In the genomic region with DNA sequence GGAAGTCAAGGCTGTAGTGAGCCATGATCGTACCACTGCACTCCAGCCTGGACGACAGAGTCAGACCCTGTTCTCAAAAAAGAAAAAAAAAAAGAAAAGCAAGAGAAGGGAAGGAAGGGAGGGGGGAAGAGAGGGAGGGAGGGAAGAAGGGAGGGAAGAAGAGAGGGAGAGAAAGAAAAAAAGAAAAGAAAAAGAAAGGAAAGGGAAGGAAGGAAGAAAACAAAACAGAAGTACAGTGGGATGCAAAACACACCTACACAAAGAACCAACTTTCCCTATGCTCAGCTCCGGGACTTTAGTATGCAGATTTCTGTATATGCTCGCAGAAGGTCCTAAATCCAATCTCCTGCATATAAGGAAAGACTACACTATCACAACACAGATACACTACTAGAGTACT, we compare ENCODE assay signal across 23 cellular contexts. TPM values are rescaled to one million over a fixed set of nuclear protein-coding genes. Genes with fewer than 3 reads are reported as not detected.
A peak's percentile ranks its signal among the peaks of the same experiment; 100 is the strongest.
DNase-seq lines count a peak whose midpoint lies in the region; ATAC-seq, FAIRE-seq and TF ChIP-seq lines count a peak whose summit lies in the region.
"Had no signal": no experiment of that assay in that cellular context is flagged by ENCODE, and none has a peak within 500 bp of the region (broad histone marks: within the 10 kb centered on the region; RNA-seq: fewer than 3 reads in every experiment).

No MANE protein-coding gene starts in this region.

- H3K4me1 ChIP-seq in HepG2 (ENCODE audit: insufficient read depth, low read length) (peaks cover 38% of the 10 kb centered on the region), right lobe of liver (peaks cover 0 to 28% (median 6%) of the 10 kb centered on the region in 4 donors), vagina (peaks cover 23% of the 10 kb centered on the region), kidney (ENCODE audit: control insufficient read depth in 1 of 2, insufficient read depth in 1 of 2, low read depth in 1 of 2, low read length in 2 of 2) (peaks cover 7 to 14% of the 10 kb centered on the region in 2 donors), upper lobe of right lung (peaks cover 11% of the 10 kb centered on the region)

- no peak overlapping the region for H2AFZ ChIP-seq in HepG2 (ENCODE audit: low read length)

- TF ChIP-seq POLR2A in HepG2 (IDR thresholded peaks at IDR 0.05; ENCODE audit: insufficient read depth in 1 of 2, low read depth in 2 of 2, low read length in 2 of 2) (no peak), right lobe of liver (IDR thresholded peaks at IDR 0.05) (no peak), vagina (IDR thresholded peaks at IDR 0.05) (no peak)

- FAIRE-seq in HepG2 (lab: Jason Lieb, UNC): no peak
- no peak for FAIRE-seq in kidney (lab: Jason Lieb, UNC)

- H3K4me3 ChIP-seq in HepG2 (replicated peaks in 1 of 3; ENCODE audit: insufficient read depth in 1 of 3, low read depth in 2 of 3, low read length in 3 of 3) (no peak overlapping the region), right lobe of liver (no peak overlapping the region), vagina (no peak overlapping the region), kidney (ENCODE audit: low read length in 2 of 2) (no peak overlapping the region), upper lobe of right lung (no peak overlapping the region)
- H3K4me3 ChIP-seq: body of pancreas, coronary artery had no signal

- TF ChIP-seq RAD21 in HepG2 (CRISPR knock-in tag; IDR thresholded peaks at IDR 0.05): no peak

- TF ChIP-seq EP300 in HepG2 (IDR thresholded peaks at IDR 0.05; ENCODE audit: low read depth in 2 of 2, low read length in 2 of 2) (no peak), HepG2 (CRISPR knock-in tag; IDR thresholded peaks at IDR 0.05; ENCODE audit: borderline replicate concordance) (no peak)

- no peak for TF ChIP-seq CTCF in HepG2 (CRISPR knock-in tag; IDR thresholded peaks at IDR 0.05)
- no peak for TF ChIP-seq CTCF in right lobe of liver (IDR thresholded peaks at IDR 0.05)
- TF ChIP-seq CTCF in mesothelial cell of epicardium (IDR thresholded peaks at IDR 0.05; ENCODE audit: unreplicated experiment): no peak
- TF ChIP-seq CTCF in vagina (IDR thresholded peaks at IDR 0.05): no peak
- no peak for TF ChIP-seq CTCF in kidney (IDR thresholded peaks at IDR 0.05; ENCODE audit: borderline replicate concordance, extremely low read depth, insufficient read depth)
- no peak for TF ChIP-seq CTCF in upper lobe of right lung (IDR thresholded peaks at IDR 0.05)

- DNase-seq in HepG2 (ENCODE audit: low spot score) (no peak), right lobe of liver (no peak), T-helper 17 cell (no peak), mesothelial cell of epicardium (ENCODE audit: low spot score in 2 of 2, unreplicated experiment in 2 of 2) (no peak), vagina (ENCODE audit: extremely low spot score in 2 of 2) (no peak), kidney (no peak), SHP77 (lab: John Stamatoyannopoulos, UW) (no peak), upper lobe of right lung (no peak)
- DNase-seq: activated CD4-positive, alpha-beta T cell treated with anti-CD3 and anti-CD28 coated beads for 48 hours; activated CD8-positive, alpha-beta memory T cell treated with anti-CD3 and anti-CD28 coated beads, Interleukin-2, amount 50 U/mL, for 48 hours; body of pancreas; COR-L47; H7; hippocampal formation; kidney glomerular epithelial cell; mesendoderm; NCI-H2029; NCI-H526 had no signal

- WGBS in HepG2 (ENCODE audit: low lambda C conversion rate): 95% methylated on average over 4 of the region's 4 CpGs
- 100% methylated on average over 3 of the region's 4 CpGs for WGBS in right lobe of liver (ENCODE audit: insufficient coverage, low coverage, low lambda C conversion rate, missing lambda C conversion rate)

- peaks cover 71% of the 10 kb centered on the region for H3K79me2 ChIP-seq in HepG2 (ENCODE audit: insufficient read depth, low read length)

- POLR2A ChIA-PET in HepG2 (lab: Yijun Ruan, JAX): interaction anchor here (1.9 to 13.1 kb wide), 4 partner anchors 23 to 66 kb away, joined by 5 to 175 read pairs (median 154); partner anchors contain the start of genes ACAT2, MRPL18, SOD2 and TCP1

- intact Hi-C loops in HepG2 (cut with micrococcal nuclease; ENCODE audit: unreplicated experiment): no loop called here
- intact Hi-C loops in right lobe of liver (cut with DNase I): no loop called here
- intact Hi-C loops in vagina (cut with DNase I): loop anchor here (5.0 kb wide), 2 partner anchors 38 to 63 kb away; partner anchors contain the start of genes ACAT2 and TCP1
- intact Hi-C loops in kidney (cut with DNase I): no loop called here
- intact Hi-C loops in upper lobe of right lung (cut with DNase I): no loop called here

- H3K4me3 Mint-ChIP-seq in T-helper 17 cell (peak overlapping the region; percentile 63), mesothelial cell of epicardium (no peak overlapping the region)

- H3K36me3 Mint-ChIP-seq in T-helper 17 cell (ENCODE audit: low read depth): peaks cover 4% of the 10 kb centered on the region
- H3K36me3 Mint-ChIP-seq in mesothelial cell of epicardium: peaks cover 20% of the 10 kb centered on the region

- H3K4me1 Mint-ChIP-seq in T-helper 17 cell (peaks cover 28% of the 10 kb centered on the region), mesothelial cell of epicardium (peaks cover 22% of the 10 kb centered on the region)

- peaks cover 24% of the 10 kb centered on the region for H4K20me1 ChIP-seq in HepG2 (ENCODE audit: insufficient read depth, low read length)

- peak overlapping the region; percentile 78 for H3K27ac Mint-ChIP-seq in T-helper 17 cell
- peak overlapping the region; percentile 34 for H3K27ac Mint-ChIP-seq in mesothelial cell of epicardium

- H3K9me3 ChIP-seq in HepG2 (ENCODE audit: low read length) (no peaks in the 10 kb centered on the region), right lobe of liver (no peaks in the 10 kb centered on the region), T-helper 17 cell (ENCODE audit: control insufficient read depth, low read length, poor library complexity, severe bottlenecking) (no peaks in the 10 kb centered on the region), vagina (no peaks in the 10 kb centered on the region), kidney (ENCODE audit: control insufficient read depth in 1 of 2, low read length in 2 of 2) (no peaks in the 10 kb centered on the region), upper lobe of right lung (no peaks in the 10 kb centered on the region)
- H3K9me3 ChIP-seq: body of pancreas, neutrophil had no signal

- ATAC-seq in HepG2 (no peak), right lobe of liver (no peak), T-helper 17 cell (no peak), upper lobe of right lung (no peak)
- ATAC-seq: activated naive CD4-positive, alpha-beta T cell treated with anti-CD3 and anti-CD28 coated beads, Interleukin-2, amount 50 U/mL, for 72 hours; body of pancreas; sciatic nerve had no signal

- H3K27me3 Mint-ChIP-seq in T-helper 17 cell (no peaks in the 10 kb centered on the region), mesothelial cell of epicardium (ENCODE audit: low read depth) (no peaks in the 10 kb centered on the region)

- H3K9ac ChIP-seq in HepG2 (ENCODE audit: insufficient read depth, low read depth, low read length): no peak overlapping the region
- no peak overlapping the region for H3K9ac ChIP-seq in kidney (ENCODE audit: low read length in 2 of 2)

- H3K27me3 ChIP-seq in HepG2 (ENCODE audit: control insufficient read depth in 1 of 2, insufficient read depth in 2 of 2, low read length in 2 of 2) (no peaks in the 10 kb centered on the region; a peak in 1 of 5 replicates), right lobe of liver (no peaks in the 10 kb centered on the region), vagina (no peaks in the 10 kb centered on the region), upper lobe of right lung (no peaks in the 10 kb centered on the region)
- H3K27me3 ChIP-seq: body of pancreas, neutrophil had no signal

- H3K9me3 Mint-ChIP-seq in mesothelial cell of epicardium: peaks cover 11% of the 10 kb centered on the region

- H3K4me2 ChIP-seq in HepG2 (ENCODE audit: low read depth, low read length): peak overlapping the region; percentile 92

- H3K36me3 ChIP-seq in HepG2 (replicated peaks in 1 of 2; ENCODE audit: control insufficient read depth in 1 of 2, insufficient read depth in 2 of 2, low read length in 2 of 2): no peaks in the 10 kb centered on the region; a peak in 1 of 5 replicates
- H3K36me3 ChIP-seq in right lobe of liver: no peaks in the 10 kb centered on the region
- H3K36me3 ChIP-seq in vagina: no peaks in the 10 kb centered on the region
- no peaks in the 10 kb centered on the region for H3K36me3 ChIP-seq in kidney (ENCODE audit: control insufficient read depth in 1 of 2, insufficient read depth in 2 of 2, low read length in 2 of 2)
- H3K36me3 ChIP-seq in upper lobe of right lung: no peaks in the 10 kb centered on the region
- H3K36me3 ChIP-seq: neutrophil had no signal

- BruUV-seq in HepG2 (replicated peaks; lab: Mats Ljungman, UMichigan): no TSS peak

- H3K27ac ChIP-seq in HepG2 (ENCODE audit: extremely low read length, insufficient read depth, low read length): no peak overlapping the region
- no peak overlapping the region for H3K27ac ChIP-seq in right lobe of liver
- peak overlapping the region; percentile 0 for H3K27ac ChIP-seq in vagina
- no peak overlapping the region for H3K27ac ChIP-seq in kidney (ENCODE audit: low read depth in 2 of 2, low read length in 2 of 2)
- no peak overlapping the region for H3K27ac ChIP-seq in upper lobe of right lung
- H3K27ac ChIP-seq: body of pancreas, coronary artery, HL-60 had no signal

- CTCF ChIA-PET in HepG2 (lab: Yijun Ruan, JAX; ENCODE audit: low intra/inter-chr PET ratio, low total read pairs): no interaction called here

- in situ Hi-C loops in HepG2 (cut with HindIII; ENCODE audit: extremely low pct_ligation_motif_present, low pct_unique_long_range_greater_than_20kb): loop anchor here (5.0 kb wide), 3 partner anchors 32 to 63 kb away; partner anchors contain the start of genes ACAT2, SOD2 and TCP1

RNA-seq across cellular contexts. Expression of gene WTAP, which starts 2.5 kb away (rescaled TPM):
- total RNA-seq in HepG2 (2016; rRNA removed; fragmentation: Illumina TruSeq; extraction: Trizol) (167 and 203 TPM in 2 replicates), right lobe of liver (10 to 100 TPM; 21.1 to 64.3 (median 37.6) TPM), T-helper 17 cell (100 to 1,000 TPM; 159 to 160 TPM), mesothelial cell of epicardium (116 to 122 TPM (median 118 TPM) in 3 replicates), vagina (85.0 TPM), kidney (108 TPM), upper lobe of right lung (77.4 TPM)
- 67.7 and 76.4 TPM in 2 replicates for total RNA-seq in HepG2 (2016; cell fraction: cytosol; rRNA removed; fragmentation: Illumina TruSeq; extraction: Trizol; ENCODE audit: low read depth)
- 167 and 194 TPM in 2 replicates for total RNA-seq in HepG2 (2016; cell fraction: insoluble cytoplasmic fraction; rRNA removed; fragmentation: Illumina TruSeq; extraction: Trizol)
- total RNA-seq in HepG2 (2016; cell fraction: membrane; rRNA removed; fragmentation: Illumina TruSeq; extraction: Trizol): 157 and 172 TPM in 2 replicates
- total RNA-seq in HepG2 (2016; cell fraction: nucleus; rRNA removed; fragmentation: Illumina TruSeq; extraction: Trizol): 123 and 137 TPM in 2 replicates
- polyA plus RNA-seq in HepG2 (2011; rRNA removed) (29.4 and 31.6 TPM in 2 replicates), kidney (ENCODE audit: insufficient read depth, low read depth, low replicate concordance) (63.5 TPM)
- polyA plus RNA-seq in HepG2 (2011; cell fraction: cytosol; rRNA removed): 14.5 and 23.5 TPM in 2 replicates
- 34.9 and 43.6 TPM in 2 replicates for polyA plus RNA-seq in HepG2 (2011; cell fraction: nucleus; rRNA removed)
- polyA plus RNA-seq in HepG2 (2012): 82.9 and 92.4 TPM in 2 replicates
- 82.6 and 108 TPM in 2 replicates for polyA plus RNA-seq in HepG2 (2016; cell fraction: cytosol; fragmentation: Illumina TruSeq; extraction: Trizol; ENCODE audit: low read depth)
- 194 and 196 TPM in 2 replicates for polyA plus RNA-seq in HepG2 (2016; cell fraction: insoluble cytoplasmic fraction; fragmentation: Illumina TruSeq; extraction: Trizol; ENCODE audit: low read depth)
- 129 and 154 TPM in 2 replicates for polyA plus RNA-seq in HepG2 (2016; cell fraction: membrane; fragmentation: Illumina TruSeq; extraction: Trizol; ENCODE audit: low read depth)
- polyA plus RNA-seq in HepG2 (2016; cell fraction: nucleus; fragmentation: Illumina TruSeq; extraction: Trizol; ENCODE audit: insufficient read depth, low read depth): 169 and 179 TPM in 2 replicates
- polyA minus RNA-seq in HepG2 (2011; rRNA and poly(A)+ RNA removed; ENCODE audit: low replicate concordance): 21.5 and 32.6 TPM in 2 replicates
- 22.7 and 30.4 TPM in 2 replicates for polyA minus RNA-seq in HepG2 (2011; cell fraction: cytosol; rRNA and poly(A)+ RNA removed)
- 131 and 155 TPM in 2 replicates for polyA minus RNA-seq in HepG2 (2011; cell fraction: nucleus; rRNA and poly(A)+ RNA removed)

RNA-seq across cellular contexts. Expression of gene SOD2, which starts 31.7 kb away (rescaled TPM):
- 304 and 480 TPM in 2 replicates for total RNA-seq in HepG2 (2016; rRNA removed; fragmentation: Illumina TruSeq; extraction: Trizol)
- 45.4 and 49.6 TPM in 2 replicates for total RNA-seq in HepG2 (2016; cell fraction: cytosol; rRNA removed; fragmentation: Illumina TruSeq; extraction: Trizol; ENCODE audit: low read depth)
- 318 and 477 TPM in 2 replicates for total RNA-seq in HepG2 (2016; cell fraction: insoluble cytoplasmic fraction; rRNA removed; fragmentation: Illumina TruSeq; extraction: Trizol)
- total RNA-seq in HepG2 (2016; cell fraction: membrane; rRNA removed; fragmentation: Illumina TruSeq; extraction: Trizol): 107 and 113 TPM in 2 replicates
- 139 and 147 TPM in 2 replicates for total RNA-seq in HepG2 (2016; cell fraction: nucleus; rRNA removed; fragmentation: Illumina TruSeq; extraction: Trizol)
- polyA plus RNA-seq in HepG2 (2011; rRNA removed): 309 and 347 TPM in 2 replicates
- 344 and 402 TPM in 2 replicates for polyA plus RNA-seq in HepG2 (2011; cell fraction: cytosol; rRNA removed)
- polyA plus RNA-seq in HepG2 (2011; cell fraction: nucleus; rRNA removed): 137 and 170 TPM in 2 replicates
- 224 and 410 TPM in 2 replicates for polyA plus RNA-seq in HepG2 (2012)
- polyA plus RNA-seq in HepG2 (2016; cell fraction: cytosol; fragmentation: Illumina TruSeq; extraction: Trizol; ENCODE audit: low read depth): 49.9 and 50.9 TPM in 2 replicates
- 348 and 371 TPM in 2 replicates for polyA plus RNA-seq in HepG2 (2016; cell fraction: insoluble cytoplasmic fraction; fragmentation: Illumina TruSeq; extraction: Trizol; ENCODE audit: low read depth)
- polyA plus RNA-seq in HepG2 (2016; cell fraction: membrane; fragmentation: Illumina TruSeq; extraction: Trizol; ENCODE audit: low read depth): 68.6 and 72.0 TPM in 2 replicates
- polyA plus RNA-seq in HepG2 (2016; cell fraction: nucleus; fragmentation: Illumina TruSeq; extraction: Trizol; ENCODE audit: insufficient read depth, low read depth): 136 and 146 TPM in 2 replicates
- polyA minus RNA-seq in HepG2 (2011; rRNA and poly(A)+ RNA removed; ENCODE audit: low replicate concordance): 155 and 334 TPM in 2 replicates
- polyA minus RNA-seq in HepG2 (2011; cell fraction: cytosol; rRNA and poly(A)+ RNA removed): 233 and 325 TPM in 2 replicates
- polyA minus RNA-seq in HepG2 (2011; cell fraction: nucleus; rRNA and poly(A)+ RNA removed): 105 and 146 TPM in 2 replicates
- 1,000 to 10,000 TPM in 3 of 6 experiments, 100 to 1,000 TPM in 3; 606 to 3,254 (median 1,720) TPM for total RNA-seq in right lobe of liver
- 100 to 1,000 TPM; 200 to 292 TPM for total RNA-seq in T-helper 17 cell
- 62.9 to 67.6 TPM (median 65.0 TPM) in 3 replicates for total RNA-seq in mesothelial cell of epicardium
- total RNA-seq in vagina: 597 TPM
- total RNA-seq in kidney: 1,836 TPM
- polyA plus RNA-seq in kidney (ENCODE audit: insufficient read depth, low read depth, low replicate concordance): 204 TPM
- 374 TPM for total RNA-seq in upper lobe of right lung

RNA-seq across cellular contexts. Expression of gene ACAT2, which starts 37.1 kb away (rescaled TPM):
- total RNA-seq in HepG2 (2016; rRNA removed; fragmentation: Illumina TruSeq; extraction: Trizol): 534 and 775 TPM in 2 replicates
- 162 and 165 TPM in 2 replicates for total RNA-seq in HepG2 (2016; cell fraction: cytosol; rRNA removed; fragmentation: Illumina TruSeq; extraction: Trizol; ENCODE audit: low read depth)
- 542 and 812 TPM in 2 replicates for total RNA-seq in HepG2 (2016; cell fraction: insoluble cytoplasmic fraction; rRNA removed; fragmentation: Illumina TruSeq; extraction: Trizol)
- total RNA-seq in HepG2 (2016; cell fraction: membrane; rRNA removed; fragmentation: Illumina TruSeq; extraction: Trizol): 231 and 232 TPM in 2 replicates
- 200 and 223 TPM in 2 replicates for total RNA-seq in HepG2 (2016; cell fraction: nucleus; rRNA removed; fragmentation: Illumina TruSeq; extraction: Trizol)
- 121 and 132 TPM in 2 replicates for polyA plus RNA-seq in HepG2 (2011; rRNA removed)
- 62.8 and 103 TPM in 2 replicates for polyA plus RNA-seq in HepG2 (2011; cell fraction: cytosol; rRNA removed)
- polyA plus RNA-seq in HepG2 (2011; cell fraction: nucleus; rRNA removed): 28.1 and 44.2 TPM in 2 replicates
- polyA plus RNA-seq in HepG2 (2012): 172 and 185 TPM in 2 replicates
- polyA plus RNA-seq in HepG2 (2016; cell fraction: cytosol; fragmentation: Illumina TruSeq; extraction: Trizol; ENCODE audit: low read depth): 142 and 156 TPM in 2 replicates
- polyA plus RNA-seq in HepG2 (2016; cell fraction: insoluble cytoplasmic fraction; fragmentation: Illumina TruSeq; extraction: Trizol; ENCODE audit: low read depth): 580 and 631 TPM in 2 replicates
- 160 and 171 TPM in 2 replicates for polyA plus RNA-seq in HepG2 (2016; cell fraction: membrane; fragmentation: Illumina TruSeq; extraction: Trizol; ENCODE audit: low read depth)
- polyA plus RNA-seq in HepG2 (2016; cell fraction: nucleus; fragmentation: Illumina TruSeq; extraction: Trizol; ENCODE audit: insufficient read depth, low read depth): 219 and 233 TPM in 2 replicates
- polyA minus RNA-seq in HepG2 (2011; rRNA and poly(A)+ RNA removed; ENCODE audit: low replicate concordance): 52.5 and 89.6 TPM in 2 replicates
- 46.9 and 65.1 TPM in 2 replicates for polyA minus RNA-seq in HepG2 (2011; cell fraction: cytosol; rRNA and poly(A)+ RNA removed)
- 46.6 and 77.2 TPM in 2 replicates for polyA minus RNA-seq in HepG2 (2011; cell fraction: nucleus; rRNA and poly(A)+ RNA removed)
- 100 to 1,000 TPM in 1 of 6 experiments, 10 to 100 TPM in 5; 11.2 to 120 (median 52.2) TPM for total RNA-seq in right lobe of liver
- 10 to 100 TPM; 26.9 to 34.6 TPM for total RNA-seq in T-helper 17 cell
- 35.1 to 37.7 TPM (median 35.8 TPM) in 3 replicates for total RNA-seq in mesothelial cell of epicardium
- total RNA-seq in vagina: 11.3 TPM
- 20.4 TPM for total RNA-seq in kidney
- polyA plus RNA-seq in kidney (ENCODE audit: insufficient read depth, low read depth, low replicate concordance): 30.5 TPM
- total RNA-seq in upper lobe of right lung: 52.6 TPM
